8 cellular contexts compared by ENCODE assay signal in the genomic region with DNA sequence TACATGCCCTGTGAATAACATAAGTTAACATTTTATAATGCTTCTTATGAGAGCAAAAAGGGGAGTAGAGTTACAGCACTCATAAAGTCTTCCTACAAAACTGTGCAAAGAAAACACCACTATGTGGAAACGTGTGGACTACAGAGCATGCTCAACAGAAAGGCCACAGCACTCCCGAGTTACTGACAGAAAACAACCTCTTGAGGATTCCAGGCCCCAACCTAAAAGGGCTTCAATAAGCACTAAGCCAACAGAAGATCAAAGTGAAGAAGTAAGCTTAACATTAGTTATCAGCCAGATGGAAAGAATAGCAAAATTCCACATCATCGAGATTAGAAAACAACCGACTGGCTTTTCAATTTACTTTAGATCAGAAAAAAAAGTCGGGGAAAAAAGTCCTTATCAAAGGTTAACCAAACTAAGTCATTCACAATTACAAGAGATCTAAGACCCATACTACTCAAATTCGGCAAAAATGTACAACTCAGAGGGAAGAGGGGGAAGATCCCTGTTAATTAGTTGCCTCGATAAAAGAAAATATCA. TPM values are rescaled to one million over a fixed set of nuclear protein-coding genes. Genes with fewer than 3 reads are reported as not detected.
DNase-seq lines count a peak whose midpoint lies in the region; ATAC-seq and TF ChIP-seq lines count a peak whose summit lies in the region.

No MANE protein-coding gene starts in this region.

- no peaks in the 10 kb centered on the region for H3K9me3 ChIP-seq in heart right ventricle
- H3K9me3 ChIP-seq in SJSA1 (replicated peaks), result no peaks in the 10 kb centered on the region
- no peaks in the 10 kb centered on the region for H3K9me3 ChIP-seq in neural cell (ENCODE audit: low read length)

- peaks cover 16% of the 10 kb centered on the region for H3K36me3 Mint-ChIP-seq in endothelial cell (ENCODE audit: low read depth, unreplicated experiment)

- WGBS in heart right ventricle, 2 donors, result 1% methylated on average over 7 of the region's 7 CpGs

- ATAC-seq in heart right ventricle, result no peak
- ATAC-seq in Right ventricle myocardium inferior, result no peak
- ATAC-seq in GM21515 (IDR thresholded peaks at IDR 0.05; ENCODE audit: unreplicated experiment), result no peak
- ATAC-seq in GM18858 (IDR thresholded peaks at IDR 0.05; ENCODE audit: unreplicated experiment), result no peak

- H3K36me3 ChIP-seq in heart right ventricle, result no peaks in the 10 kb centered on the region
- H3K36me3 ChIP-seq in SJSA1, result peaks cover 12% of the 10 kb centered on the region
- no peaks in the 10 kb centered on the region for H3K36me3 ChIP-seq in neural cell (ENCODE audit: insufficient read depth, low read length)

- DNase-seq in heart right ventricle (no peak), Right ventricle myocardium inferior (ENCODE audit: missing footprints) (no peak), SJSA1 (ENCODE audit: low read depth in 1 of 2, low spot score in 2 of 2) (peak in 1 of 2 experiments; percentile 46), endothelial cell (ENCODE audit: low spot score) (no peak), NCI-H1092 treated with DMSO at 0.1 percent for 48 hours (lab: John Stamatoyannopoulos, UW) (no peak)

- H3K27ac Mint-ChIP-seq in endothelial cell (ENCODE audit: unreplicated experiment), result peak overlapping the region; percentile 98

- H3K27me3 ChIP-seq in heart right ventricle, result no peaks in the 10 kb centered on the region
- no peaks in the 10 kb centered on the region for H3K27me3 ChIP-seq in SJSA1 (replicated peaks)
- H3K27me3 ChIP-seq in neural cell (ENCODE audit: insufficient read depth, low read depth, low read length), result no peaks in the 10 kb centered on the region

- H3K27ac ChIP-seq in heart right ventricle (peak overlapping the region; percentile 93 to 99 (median 98)), SJSA1 (peak overlapping the region; percentile 96), neural cell (ENCODE audit: low read length) (peak overlapping the region; percentile 75)

- TF ChIP-seq RAD21 in neural cell (conservative IDR thresholded peaks at IDR 0.05), result no peak

- no peak for TF ChIP-seq EP300 in neural cell (conservative IDR thresholded peaks at IDR 0.05; ENCODE audit: poor library complexity, severe bottlenecking)

- peak overlapping the region; percentile 98 for H3K4me3 Mint-ChIP-seq in endothelial cell (ENCODE audit: unreplicated experiment)

- intact Hi-C loops in heart right ventricle (cut with DNase I) (loop anchor here in 5 of 10 donors (5.0 kb wide), 7 partner anchors 43 to 398 kb away; partner anchors contain the start of genes FKBP9 (in 2 of the 5), AVL9 (in 1 of the 5), LSM5 (in 1 of the 5) and NT5C3A (in 1 of the 5)), Right ventricle myocardium inferior (cut with DNase I) (loop anchor here (5.0 kb wide), 2 partner anchors 67 to 88 kb away; partner anchors contain the start of gene FKBP9)

- H3K9me3 Mint-ChIP-seq in endothelial cell (ENCODE audit: unreplicated experiment), result no peaks in the 10 kb centered on the region

- H2AFZ ChIP-seq in neural cell (ENCODE audit: low read depth, low read length), result no peak overlapping the region

- H3F3A ChIP-seq in neural cell (ENCODE audit: insufficient read depth, low read length, poor library complexity, severe bottlenecking), result peaks cover 7% of the 10 kb centered on the region

- no peaks in the 10 kb centered on the region for H3K9me2 ChIP-seq in neural cell (ENCODE audit: insufficient read depth, low read length)

- peaks cover 33% of the 10 kb centered on the region for H3K27me3 Mint-ChIP-seq in endothelial cell (ENCODE audit: unreplicated experiment)

- no peaks in the 10 kb centered on the region for H4K20me1 ChIP-seq in neural cell (ENCODE audit: insufficient read depth)

- H3K4me1 Mint-ChIP-seq in endothelial cell (ENCODE audit: unreplicated experiment), result peaks cover 72% of the 10 kb centered on the region

- H3K79me2 ChIP-seq in neural cell (replicated peaks; ENCODE audit: insufficient read depth, low read length), result peaks cover 57% of the 10 kb centered on the region

- H3K9ac ChIP-seq in neural cell (ENCODE audit: low read length), result peak overlapping the region; percentile 91

- peaks cover 0 to 75% (median 67%) of the 10 kb centered on the region in 9 donors for H3K4me1 ChIP-seq in heart right ventricle
- peaks cover 20% of the 10 kb centered on the region for H3K4me1 ChIP-seq in SJSA1 (replicated peaks)

- peak overlapping the region; percentile 55 to 84 (median 75) for H3K4me3 ChIP-seq in heart right ventricle
- H3K4me3 ChIP-seq in SJSA1, result peak overlapping the region; percentile 82
- H3K4me3 ChIP-seq in neural cell (ENCODE audit: low read length), result peak overlapping the region; percentile 71

- no peak for TF ChIP-seq CTCF in heart right ventricle (IDR thresholded peaks at IDR 0.05)
- no peak for TF ChIP-seq CTCF in endothelial cell (IDR thresholded peaks at IDR 0.05; ENCODE audit: unreplicated experiment)
- no peak for TF ChIP-seq CTCF in neural cell (IDR thresholded peaks at IDR 0.05; ENCODE audit: poor library complexity, severe bottlenecking)

- peak overlapping the region; percentile 51 for H3K4me2 ChIP-seq in neural cell (ENCODE audit: low read length)

TF ChIP-seq in neural cell, 6 proteins besides CTCF, POLR2A, EP300 and RAD21:
- TF ChIP-seq SMC3 (conservative IDR thresholded peaks at IDR 0.05; ENCODE audit: poor library complexity) (no peak), TAF1 (IDR thresholded peaks at IDR 0.05; ENCODE audit: low read depth) (no peak)

RNA-seq across cellular contexts. Expression of gene KBTBD2, which starts 1.5 kb away (rescaled TPM):
- total RNA-seq in heart right ventricle, result 10 to 100 TPM; 22.0 to 34.1 (median 24.9) TPM
- polyA plus RNA-seq in heart right ventricle, result 10 to 100 TPM; 13.3 to 15.9 TPM
- 27.0 TPM for total RNA-seq in Right ventricle myocardium inferior
- 51.5 and 52.0 TPM in 2 replicates for total RNA-seq in SJSA1 (2014; rRNA removed; shearing (Covaris generic))
- 53.6 TPM for total RNA-seq in endothelial cell (ENCODE audit: unreplicated experiment)
- 68.4 and 70.1 TPM in 2 replicates for polyA plus RNA-seq in neural cell
- polyA minus RNA-seq in neural cell, result 112 and 113 TPM in 2 replicates
